1 cellular context compared by ENCODE assay signal in the genomic region with DNA sequence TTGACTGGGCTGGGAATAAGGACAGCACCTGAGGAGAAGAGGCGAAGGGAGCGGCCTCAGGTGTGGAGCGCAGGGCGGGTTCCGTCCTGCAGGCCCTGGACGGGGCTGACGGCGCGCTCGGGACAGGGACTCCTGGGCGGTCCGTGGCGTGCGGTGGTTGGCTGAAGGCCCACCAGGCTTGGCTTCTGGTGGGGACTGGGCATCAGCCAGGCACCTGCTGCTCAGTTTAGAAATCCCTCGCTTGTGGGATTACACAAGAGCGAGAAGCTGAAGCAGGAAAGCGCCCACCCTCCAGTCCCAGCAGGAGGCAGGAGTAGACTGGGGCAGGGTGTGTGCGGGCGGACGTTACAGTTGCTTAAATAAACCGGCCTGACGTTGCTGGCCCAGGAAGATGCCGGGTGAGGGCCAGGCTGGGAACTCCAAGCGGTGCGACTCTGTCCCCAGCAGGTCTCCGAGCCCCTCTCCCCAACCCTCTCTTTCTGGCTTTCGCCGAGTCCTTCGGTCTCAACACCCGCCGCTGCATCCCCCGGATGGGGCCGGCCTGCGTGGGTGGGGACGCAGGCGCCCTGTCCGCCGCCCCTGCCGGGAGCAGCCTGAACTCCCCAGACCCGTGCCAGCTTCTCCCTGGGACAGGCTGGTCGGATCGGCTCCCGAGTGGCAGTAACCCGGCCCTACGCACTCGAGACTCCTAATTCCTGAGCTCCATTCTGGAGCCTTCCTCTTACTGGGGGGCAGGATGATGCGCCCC.
TF ChIP-seq lines count a peak whose summit lies in the region.

No MANE protein-coding gene starts in this region.

TF ChIP-seq in K562, 482 proteins besides CTCF, POLR2A, EP300 and RAD21 (continued from another document and continues in another):
- TF ChIP-seq, protein P1, sequence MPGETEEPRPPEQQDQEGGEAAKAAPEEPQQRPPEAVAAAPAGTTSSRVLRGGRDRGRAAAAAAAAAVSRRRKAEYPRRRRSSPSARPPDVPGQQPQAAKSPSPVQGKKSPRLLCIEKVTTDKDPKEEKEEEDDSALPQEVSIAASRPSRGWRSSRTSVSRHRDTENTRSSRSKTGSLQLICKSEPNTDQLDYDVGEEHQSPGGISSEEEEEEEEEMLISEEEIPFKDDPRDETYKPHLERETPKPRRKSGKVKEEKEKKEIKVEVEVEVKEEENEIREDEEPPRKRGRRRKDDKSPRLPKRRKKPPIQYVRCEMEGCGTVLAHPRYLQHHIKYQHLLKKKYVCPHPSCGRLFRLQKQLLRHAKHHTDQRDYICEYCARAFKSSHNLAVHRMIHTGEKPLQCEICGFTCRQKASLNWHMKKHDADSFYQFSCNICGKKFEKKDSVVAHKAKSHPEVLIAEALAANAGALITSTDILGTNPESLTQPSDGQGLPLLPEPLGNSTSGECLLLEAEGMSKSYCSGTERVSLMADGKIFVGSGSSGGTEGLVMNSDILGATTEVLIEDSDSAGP (CRISPR knock-in tag; IDR thresholded peaks at IDR 0.05): no peak
- TF ChIP-seq, protein P2, sequence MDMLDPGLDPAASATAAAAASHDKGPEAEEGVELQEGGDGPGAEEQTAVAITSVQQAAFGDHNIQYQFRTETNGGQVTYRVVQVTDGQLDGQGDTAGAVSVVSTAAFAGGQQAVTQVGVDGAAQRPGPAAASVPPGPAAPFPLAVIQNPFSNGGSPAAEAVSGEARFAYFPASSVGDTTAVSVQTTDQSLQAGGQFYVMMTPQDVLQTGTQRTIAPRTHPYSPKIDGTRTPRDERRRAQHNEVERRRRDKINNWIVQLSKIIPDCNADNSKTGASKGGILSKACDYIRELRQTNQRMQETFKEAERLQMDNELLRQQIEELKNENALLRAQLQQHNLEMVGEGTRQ (CRISPR knock-in tag; IDR thresholded peaks at IDR 0.05): no peak
- no peak for TF ChIP-seq ZNF707 (CRISPR knock-in tag; conservative IDR thresholded peaks at IDR 0.05)
- TF ChIP-seq KLF16 (IDR thresholded peaks at IDR 0.05): peak; percentile 45; the same call in 1 of the 2 replicates
- TF ChIP-seq NCOR1 (IDR thresholded peaks at IDR 0.05): no peak
- no peak for TF ChIP-seq ZBTB5 (IDR thresholded peaks at IDR 0.05)
- TF ChIP-seq ZNF347 (CRISPR knock-in tag; IDR thresholded peaks at IDR 0.05; ENCODE audit: low read depth): no peak
- no peak for TF ChIP-seq CBFB (CRISPR knock-in tag; IDR thresholded peaks at IDR 0.05)
- no peak for TF ChIP-seq ZFP1 (CRISPR knock-in tag; IDR thresholded peaks at IDR 0.05)
- no peak for TF ChIP-seq BHLHE40 (IDR thresholded peaks at IDR 0.05; ENCODE audit: low read length)
- no peak for TF ChIP-seq CBX2 (IDR thresholded peaks at IDR 0.05; ENCODE audit: insufficient read depth, low read length, poor library complexity, severe bottlenecking)
- TF ChIP-seq ZFX (CRISPR knock-in tag; IDR thresholded peaks at IDR 0.05): peak; percentile 66
- TF ChIP-seq, protein P3, sequence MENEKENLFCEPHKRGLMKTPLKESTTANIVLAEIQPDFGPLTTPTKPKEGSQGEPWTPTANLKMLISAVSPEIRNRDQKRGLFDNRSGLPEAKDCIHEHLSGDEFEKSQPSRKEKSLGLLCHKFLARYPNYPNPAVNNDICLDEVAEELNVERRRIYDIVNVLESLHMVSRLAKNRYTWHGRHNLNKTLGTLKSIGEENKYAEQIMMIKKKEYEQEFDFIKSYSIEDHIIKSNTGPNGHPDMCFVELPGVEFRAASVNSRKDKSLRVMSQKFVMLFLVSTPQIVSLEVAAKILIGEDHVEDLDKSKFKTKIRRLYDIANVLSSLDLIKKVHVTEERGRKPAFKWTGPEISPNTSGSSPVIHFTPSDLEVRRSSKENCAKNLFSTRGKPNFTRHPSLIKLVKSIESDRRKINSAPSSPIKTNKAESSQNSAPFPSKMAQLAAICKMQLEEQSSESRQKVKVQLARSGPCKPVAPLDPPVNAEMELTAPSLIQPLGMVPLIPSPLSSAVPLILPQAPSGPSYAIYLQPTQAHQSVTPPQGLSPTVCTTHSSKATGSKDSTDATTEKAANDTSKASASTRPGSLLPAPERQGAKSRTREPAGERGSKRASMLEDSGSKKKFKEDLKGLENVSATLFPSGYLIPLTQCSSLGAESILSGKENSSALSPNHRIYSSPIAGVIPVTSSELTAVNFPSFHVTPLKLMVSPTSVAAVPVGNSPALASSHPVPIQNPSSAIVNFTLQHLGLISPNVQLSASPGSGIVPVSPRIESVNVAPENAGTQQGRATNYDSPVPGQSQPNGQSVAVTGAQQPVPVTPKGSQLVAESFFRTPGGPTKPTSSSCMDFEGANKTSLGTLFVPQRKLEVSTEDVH (IDR thresholded peaks at IDR 0.05; ENCODE audit: low read depth, partially characterized antibody): no peak
- no peak for TF ChIP-seq NCOA1 (IDR thresholded peaks at IDR 0.05; ENCODE audit: low read depth)
- no peak for TF ChIP-seq WHSC1 (IDR thresholded peaks at IDR 0.05; ENCODE audit: low read length)
- TF ChIP-seq BMI1 (IDR thresholded peaks at IDR 0.05; ENCODE audit: low read length): no peak
- TF ChIP-seq ZNF384 (IDR thresholded peaks at IDR 0.05; ENCODE audit: low read depth, low read length): no peak
- TF ChIP-seq FIP1L1 (IDR thresholded peaks at IDR 0.05; ENCODE audit: low read depth, low read length, poor library complexity, severe bottlenecking): no peak
- no peak for TF ChIP-seq TAF7 (tag; IDR thresholded peaks at IDR 0.05)
- TF ChIP-seq, protein P4, sequence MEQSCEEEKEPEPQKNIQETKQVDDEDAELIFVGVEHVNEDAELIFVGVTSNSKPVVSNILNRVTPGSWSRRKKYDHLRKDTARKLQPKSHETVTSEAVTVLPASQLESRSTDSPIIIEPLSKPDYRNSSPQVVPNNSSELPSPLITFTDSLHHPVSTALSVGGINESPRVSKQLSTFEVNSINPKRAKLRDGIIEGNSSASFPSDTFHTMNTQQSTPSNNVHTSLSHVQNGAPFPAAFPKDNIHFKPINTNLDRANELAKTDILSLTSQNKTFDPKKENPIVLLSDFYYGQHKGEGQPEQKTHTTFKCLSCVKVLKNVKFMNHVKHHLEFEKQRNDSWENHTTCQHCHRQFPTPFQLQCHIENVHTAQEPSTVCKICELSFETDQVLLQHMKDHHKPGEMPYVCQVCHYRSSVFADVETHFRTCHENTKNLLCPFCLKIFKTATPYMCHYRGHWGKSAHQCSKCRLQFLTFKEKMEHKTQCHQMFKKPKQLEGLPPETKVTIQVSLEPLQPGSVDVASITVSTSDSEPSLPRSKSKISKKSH (CRISPR knock-in tag; IDR thresholded peaks at IDR 0.05): no peak
- TF ChIP-seq HIVEP1 (CRISPR knock-in tag; IDR thresholded peaks at IDR 0.05): no peak
- TF ChIP-seq ZNF407 (IDR thresholded peaks at IDR 0.05; ENCODE audit: low read depth): no peak
- TF ChIP-seq ZNF324 (CRISPR knock-in tag; IDR thresholded peaks at IDR 0.05): no peak
- TF ChIP-seq NCOA6 (IDR thresholded peaks at IDR 0.05): no peak
- TF ChIP-seq OTX1 (CRISPR knock-in tag; IDR thresholded peaks at IDR 0.05): no peak
- TF ChIP-seq ZKSCAN1 (IDR thresholded peaks at IDR 0.05; ENCODE audit: low read depth, low read length): no peak
- TF ChIP-seq, protein P5, sequence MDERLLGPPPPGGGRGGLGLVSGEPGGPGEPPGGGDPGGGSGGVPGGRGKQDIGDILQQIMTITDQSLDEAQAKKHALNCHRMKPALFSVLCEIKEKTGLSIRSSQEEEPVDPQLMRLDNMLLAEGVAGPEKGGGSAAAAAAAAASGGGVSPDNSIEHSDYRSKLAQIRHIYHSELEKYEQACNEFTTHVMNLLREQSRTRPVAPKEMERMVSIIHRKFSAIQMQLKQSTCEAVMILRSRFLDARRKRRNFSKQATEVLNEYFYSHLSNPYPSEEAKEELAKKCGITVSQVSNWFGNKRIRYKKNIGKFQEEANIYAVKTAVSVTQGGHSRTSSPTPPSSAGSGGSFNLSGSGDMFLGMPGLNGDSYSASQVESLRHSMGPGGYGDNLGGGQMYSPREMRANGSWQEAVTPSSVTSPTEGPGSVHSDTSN (CRISPR knock-in tag; IDR thresholded peaks at IDR 0.05; ENCODE audit: low read depth): no peak
- TF ChIP-seq, protein P5 (tag; conservative IDR thresholded peaks at IDR 0.05; ENCODE audit: low read depth): no peak
- TF ChIP-seq PRMT5 (CRISPR knock-in tag; IDR thresholded peaks at IDR 0.05): peak; percentile 51; the same call in 1 of the 2 replicates
- TF ChIP-seq, protein P6, sequence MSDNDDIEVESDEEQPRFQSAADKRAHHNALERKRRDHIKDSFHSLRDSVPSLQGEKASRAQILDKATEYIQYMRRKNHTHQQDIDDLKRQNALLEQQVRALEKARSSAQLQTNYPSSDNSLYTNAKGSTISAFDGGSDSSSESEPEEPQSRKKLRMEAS (CRISPR knock-in tag; IDR thresholded peaks at IDR 0.05): no peak
- TF ChIP-seq JUN (IDR thresholded peaks at IDR 0.05; ENCODE audit: borderline replicate concordance, low read depth, low read length): no peak
- TF ChIP-seq JUN (CRISPR knock-in tag; IDR thresholded peaks at IDR 0.05; ENCODE audit: borderline replicate concordance): no peak
- TF ChIP-seq ZNF184 (CRISPR knock-in tag; IDR thresholded peaks at IDR 0.05): no peak
- no peak for TF ChIP-seq ATF7 (IDR thresholded peaks at IDR 0.05)
- TF ChIP-seq SRF (CRISPR knock-in tag; IDR thresholded peaks at IDR 0.05): no peak
- no peak for TF ChIP-seq EZH2 (IDR thresholded peaks at IDR 0.05; ENCODE audit: borderline replicate concordance, low read depth, low read length)
- no peak for TF ChIP-seq PHTF2 (CRISPR knock-in tag; IDR thresholded peaks at IDR 0.05)
- no peak; the same call in 1 of the 2 replicates for TF ChIP-seq NBN (IDR thresholded peaks at IDR 0.05; ENCODE audit: low read depth)
- TF ChIP-seq ZNF212 (CRISPR knock-in tag; IDR thresholded peaks at IDR 0.05): no peak
- no peak for TF ChIP-seq TAL1 (IDR thresholded peaks at IDR 0.05)
- TF ChIP-seq SP1 (CRISPR knock-in tag; IDR thresholded peaks at IDR 0.05): peak; percentile 30; the same call in 1 of the 2 replicates
- no peak for TF ChIP-seq CHD2 (IDR thresholded peaks at IDR 0.05; ENCODE audit: low read depth, low read length)
